In the genomic region with DNA sequence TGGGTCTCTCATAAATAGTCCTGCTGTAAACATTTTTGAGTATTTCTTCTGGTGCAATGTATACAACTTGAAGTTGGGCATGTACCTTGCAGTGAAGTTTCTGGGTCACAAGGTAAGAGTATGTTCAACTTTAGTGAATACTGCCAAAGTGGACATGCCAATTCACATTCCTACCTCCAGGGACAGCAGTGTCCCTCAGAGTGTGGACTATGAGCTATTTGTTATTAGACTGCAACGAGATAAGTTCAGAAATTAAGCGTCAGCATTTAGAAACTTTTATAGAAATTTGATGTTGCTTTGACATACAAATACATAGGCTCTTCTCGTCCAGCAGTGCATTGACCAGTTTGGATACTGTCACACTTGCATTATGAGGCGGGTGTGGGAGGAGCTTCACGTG, we compare ENCODE assay signal across 11 cellular contexts. TPM values are rescaled to one million over a fixed set of nuclear protein-coding genes. Genes with fewer than 3 reads are reported as not detected.
DNase-seq lines count a peak whose midpoint lies in the region; ATAC-seq, FAIRE-seq and TF ChIP-seq lines count a peak whose summit lies in the region.
"Had no signal": no experiment of that assay in that cellular context is flagged by ENCODE, and none has a peak within 500 bp of the region (broad histone marks: within the 10 kb centered on the region; RNA-seq: fewer than 3 reads in every experiment).

No MANE protein-coding gene starts in this region.

- TF ChIP-seq CTCF in left ventricle myocardium inferior (IDR thresholded peaks at IDR 0.05; ENCODE audit: borderline replicate concordance), result peak; percentile 75
- peak; percentile 53 for TF ChIP-seq CTCF in astrocyte of the spinal cord (IDR thresholded peaks at IDR 0.05; ENCODE audit: low read depth, low read length)
- peak; percentile 62 for TF ChIP-seq CTCF in HepG2 (CRISPR knock-in tag; IDR thresholded peaks at IDR 0.05)

- H3K36me3 ChIP-seq in left ventricle myocardium inferior, result no peaks in the 10 kb centered on the region
- no peaks in the 10 kb centered on the region for H3K36me3 ChIP-seq in HepG2 (replicated peaks in 1 of 2; ENCODE audit: control insufficient read depth in 1 of 2, insufficient read depth in 2 of 2, low read length in 2 of 2)
- H3K36me3 ChIP-seq: neutrophil had no signal

- H3K9me3 ChIP-seq in left ventricle myocardium inferior (replicated peaks) (no peaks in the 10 kb centered on the region), HepG2 (ENCODE audit: low read length) (no peaks in the 10 kb centered on the region)
- H3K9me3 ChIP-seq: neutrophil had no signal

- TF ChIP-seq POLR2A in HepG2 (IDR thresholded peaks at IDR 0.05; ENCODE audit: insufficient read depth in 1 of 2, low read depth in 2 of 2, low read length in 2 of 2), result no peak

- intact Hi-C loops in left ventricle myocardium inferior (cut with micrococcal nuclease), result loop anchor here (5.0 kb wide), 1 partner anchor 465 kb away; no protein-coding TSS in a partner anchor
- intact Hi-C loops in Right ventricle myocardium superior (cut with DNase I), result no loop called here
- intact Hi-C loops in HepG2 (cut with micrococcal nuclease; ENCODE audit: unreplicated experiment), result loop anchor here (1.0 kb wide), 1 partner anchor 465 kb away; no protein-coding TSS in a partner anchor

- TF ChIP-seq RAD21 in HepG2 (CRISPR knock-in tag; IDR thresholded peaks at IDR 0.05), result no peak

- H3K4me1 ChIP-seq in left ventricle myocardium inferior (peaks cover 15% of the 10 kb centered on the region), HepG2 (ENCODE audit: insufficient read depth, low read length) (no peaks in the 10 kb centered on the region)

- no peak overlapping the region for H3K4me2 ChIP-seq in HepG2 (ENCODE audit: low read depth, low read length)

- H3K9ac ChIP-seq in HepG2 (ENCODE audit: insufficient read depth, low read depth, low read length), result no peak overlapping the region

- CTCF ChIA-PET in HepG2 (lab: Yijun Ruan, JAX; ENCODE audit: low intra/inter-chr PET ratio, low total read pairs), result interaction anchor here (1.3 kb wide), 1 partner anchor 465 kb away, joined by 4 read pairs; no protein-coding TSS in a partner anchor

- 13% methylated on average over 5 of the region's 5 CpGs for WGBS in HepG2 (ENCODE audit: low lambda C conversion rate)

- no peak overlapping the region for H2AFZ ChIP-seq in HepG2 (ENCODE audit: low read length)

- no peak for TF ChIP-seq EP300 in HepG2 (IDR thresholded peaks at IDR 0.05; ENCODE audit: low read depth in 2 of 2, low read length in 2 of 2)
- no peak for TF ChIP-seq EP300 in HepG2 (CRISPR knock-in tag; IDR thresholded peaks at IDR 0.05; ENCODE audit: borderline replicate concordance)

- BruUV-seq in HepG2 (replicated peaks; lab: Mats Ljungman, UMichigan), result no TSS peak

- FAIRE-seq in HepG2 (lab: Jason Lieb, UNC), result peak; percentile 63

- H3K4me3 ChIP-seq in left ventricle myocardium inferior (no peak overlapping the region), astrocyte of the spinal cord (ENCODE audit: low read depth, low read length) (no peak overlapping the region), HepG2 (replicated peaks in 1 of 3; ENCODE audit: insufficient read depth in 1 of 3, low read depth in 2 of 3, low read length in 3 of 3) (no peak overlapping the region)

- POLR2A ChIA-PET in HepG2 (lab: Yijun Ruan, JAX), result no interaction called here

- no peak for DNase-seq in left ventricle myocardium inferior
- DNase-seq in Right ventricle myocardium superior, result no peak
- DNase-seq in astrocyte of the spinal cord (ENCODE audit: low read depth, low spot score), result no peak
- peak; percentile 55 for DNase-seq in HepG2 (ENCODE audit: low spot score)
- no peak for DNase-seq in NCI-H748 treated with DMSO at 0.1 percent for 48 hours (lab: John Stamatoyannopoulos, UW)
- DNase-seq in OCI-M2 (lab: John Stamatoyannopoulos, UW; ENCODE audit: unreplicated experiment), result no peak
- DNase-seq: activated CD4-positive, alpha-beta T cell treated with anti-CD3 and anti-CD28 coated beads, Interleukin-2, amount 50 U/mL, for 48 hours; NCI-H446 treated with DMSO at 0.1 percent for 48 hours had no signal

- no peaks in the 10 kb centered on the region for H4K20me1 ChIP-seq in HepG2 (ENCODE audit: insufficient read depth, low read length)

- in situ Hi-C loops in astrocyte of the spinal cord (cut with HindIII; ENCODE audit: low sequenced_read_pairs) (no loop called here), HepG2 (cut with HindIII; ENCODE audit: extremely low pct_ligation_motif_present, low pct_unique_long_range_greater_than_20kb) (no loop called here)

- H3K27ac ChIP-seq in left ventricle myocardium inferior (replicated peaks), result no peak overlapping the region
- no peak overlapping the region for H3K27ac ChIP-seq in HepG2 (ENCODE audit: extremely low read length, insufficient read depth, low read length)
- H3K27ac ChIP-seq: neutrophil had no signal

- ATAC-seq in Right ventricle myocardium superior (ENCODE audit: poor library complexity) (no peak), HepG2 (peak; percentile 85), HG02870 (IDR thresholded peaks at IDR 0.05; ENCODE audit: unreplicated experiment) (no peak), HG03097 (IDR thresholded peaks at IDR 0.05; ENCODE audit: low FRiP score, unreplicated experiment) (no peak)

- H3K79me2 ChIP-seq in HepG2 (ENCODE audit: insufficient read depth, low read length), result no peaks in the 10 kb centered on the region

- H3K27me3 ChIP-seq in left ventricle myocardium inferior (ENCODE audit: low read depth) (no peaks in the 10 kb centered on the region), HepG2 (ENCODE audit: control insufficient read depth in 1 of 2, insufficient read depth in 2 of 2, low read length in 2 of 2) (peaks cover 0 to 22% of the 10 kb centered on the region in 2 experiments; a peak in 3 of 5 replicates)

TF ChIP-seq in HepG2, 621 proteins besides CTCF, POLR2A, EP300 and RAD21 (continues in another document):
- peak; percentile 37; the same call in 1 of the 2 replicates for TF ChIP-seq HNF4G (IDR thresholded peaks at IDR 0.05; ENCODE audit: borderline replicate concordance, low read depth, low read length)
- TF ChIP-seq HNF4G (CRISPR knock-in tag; IDR thresholded peaks at IDR 0.05; ENCODE audit: borderline replicate concordance, low read depth), result no peak
- peak; percentile 62 for TF ChIP-seq HNF4A (CRISPR knock-in tag; IDR thresholded peaks at IDR 0.05)
- TF ChIP-seq ZNF780A (CRISPR knock-in tag; IDR thresholded peaks at IDR 0.05), result no peak
- no peak for TF ChIP-seq RFX1 (IDR thresholded peaks at IDR 0.05)
- TF ChIP-seq SMC3 (IDR thresholded peaks at IDR 0.05; ENCODE audit: low read length), result peak; percentile 23; the same call in 1 of the 2 replicates
- TF ChIP-seq ZNF34 (CRISPR knock-in tag; IDR thresholded peaks at IDR 0.05; ENCODE audit: borderline replicate concordance), result no peak
- TF ChIP-seq MAFF (IDR thresholded peaks at IDR 0.05; ENCODE audit: low read depth, low read length), result peak; percentile 73
- TF ChIP-seq STAG1 (CRISPR knock-in tag; IDR thresholded peaks at IDR 0.05), result peak; percentile 68
- TF ChIP-seq ETS1 (CRISPR knock-in tag; IDR thresholded peaks at IDR 0.05), result no peak
- TF ChIP-seq, protein P1, sequence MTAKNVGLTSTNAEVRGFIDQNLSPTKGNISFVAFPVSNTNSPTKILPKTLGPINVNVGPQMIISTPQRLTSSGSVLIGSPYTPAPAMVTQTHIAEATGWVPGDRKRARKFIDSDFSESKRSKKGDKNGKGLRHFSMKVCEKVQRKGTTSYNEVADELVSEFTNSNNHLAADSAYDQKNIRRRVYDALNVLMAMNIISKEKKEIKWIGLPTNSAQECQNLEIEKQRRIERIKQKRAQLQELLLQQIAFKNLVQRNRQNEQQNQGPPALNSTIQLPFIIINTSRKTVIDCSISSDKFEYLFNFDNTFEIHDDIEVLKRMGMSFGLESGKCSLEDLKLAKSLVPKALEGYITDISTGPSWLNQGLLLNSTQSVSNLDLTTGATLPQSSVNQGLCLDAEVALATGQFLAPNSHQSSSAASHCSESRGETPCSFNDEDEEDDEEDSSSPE (CRISPR knock-in tag; IDR thresholded peaks at IDR 0.05), result no peak

RNA-seq across cellular contexts. Expression of gene ACKR3, which starts 7.2 kb away (rescaled TPM):
- 39.3 TPM for total RNA-seq in left ventricle myocardium inferior
- 27.9 TPM for total RNA-seq in Right ventricle myocardium superior
- total RNA-seq in HepG2 (2016; rRNA removed; fragmentation: Illumina TruSeq; extraction: Trizol), result not detected in 2 replicates
- not detected in 2 replicates for total RNA-seq in HepG2 (2016; cell fraction: cytosol; rRNA removed; fragmentation: Illumina TruSeq; extraction: Trizol; ENCODE audit: low read depth)
- total RNA-seq in HepG2 (2016; cell fraction: insoluble cytoplasmic fraction; rRNA removed; fragmentation: Illumina TruSeq; extraction: Trizol), result not detected in 2 replicates
- not detected in 2 replicates for total RNA-seq in HepG2 (2016; cell fraction: membrane; rRNA removed; fragmentation: Illumina TruSeq; extraction: Trizol)
- total RNA-seq in HepG2 (2016; cell fraction: nucleus; rRNA removed; fragmentation: Illumina TruSeq; extraction: Trizol), result not detected in 2 replicates
- 0.04 TPM in 1 of 2 replicates, not detected in the other for polyA plus RNA-seq in HepG2 (2011; rRNA removed)
- polyA plus RNA-seq in HepG2 (2011; cell fraction: cytosol; rRNA removed), result 0.03 TPM in 1 of 2 replicates, not detected in the other
- 0.23 TPM in 1 of 2 replicates, not detected in the other for polyA plus RNA-seq in HepG2 (2011; cell fraction: nucleus; rRNA removed)
- polyA plus RNA-seq in HepG2 (2012), result not detected in 2 replicates
- polyA plus RNA-seq in HepG2 (2016; cell fraction: cytosol; fragmentation: Illumina TruSeq; extraction: Trizol; ENCODE audit: low read depth), result not detected in 2 replicates
- not detected in 2 replicates for polyA plus RNA-seq in HepG2 (2016; cell fraction: insoluble cytoplasmic fraction; fragmentation: Illumina TruSeq; extraction: Trizol; ENCODE audit: low read depth)
- polyA plus RNA-seq in HepG2 (2016; cell fraction: membrane; fragmentation: Illumina TruSeq; extraction: Trizol; ENCODE audit: low read depth), result not detected in 2 replicates
- not detected in 2 replicates for polyA plus RNA-seq in HepG2 (2016; cell fraction: nucleus; fragmentation: Illumina TruSeq; extraction: Trizol; ENCODE audit: insufficient read depth, low read depth)
- 9.1 TPM in 1 of 2 replicates, not detected in the other for polyA minus RNA-seq in HepG2 (2011; rRNA and poly(A)+ RNA removed; ENCODE audit: low replicate concordance)
- polyA minus RNA-seq in HepG2 (2011; cell fraction: cytosol; rRNA and poly(A)+ RNA removed), result not detected in 2 replicates
- not detected in 2 replicates for polyA minus RNA-seq in HepG2 (2011; cell fraction: nucleus; rRNA and poly(A)+ RNA removed)

Comparison
In these comparisons a context has a peak if more than half of its experiments do, and no peak if none do; other contexts are left out.
1. RNA of gene ACKR3, which starts 7.2 kb away (total RNA-seq): 39.3 TPM in left ventricle myocardium inferior (single experiment) and 27.9 TPM in Right ventricle myocardium superior (single experiment); not detected in HepG2; every median in the first group is over 10 times any median in the second.
2. Peak in every context shown above with its lines, with median percentiles within 50 percentile points of each other: CTCF ChIP-seq.